Comparison of ENCODE assay signal across 15 cellular contexts in the genomic region with DNA sequence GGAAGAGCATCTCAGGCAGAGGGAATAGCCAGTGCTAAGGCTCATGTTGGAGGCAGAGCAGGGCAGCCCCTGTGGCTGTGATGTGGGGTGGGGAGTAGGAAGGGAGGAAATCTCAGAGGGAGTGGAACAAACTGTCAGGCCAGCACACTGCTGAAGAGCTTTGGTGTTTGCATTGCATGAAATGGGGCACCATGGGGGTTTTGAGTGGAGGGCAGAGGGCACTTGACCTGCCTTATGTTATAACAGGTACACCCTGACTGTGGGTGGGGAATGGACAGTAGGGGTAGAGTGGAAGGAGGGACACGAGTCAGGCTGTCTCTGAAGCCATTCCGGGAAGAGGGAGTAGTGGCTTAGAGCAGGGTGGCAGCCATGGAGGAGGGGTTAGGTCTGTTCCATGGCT. TPM values are rescaled to one million over a fixed set of nuclear protein-coding genes. Genes with fewer than 3 reads are reported as not detected.
A peak's percentile ranks its signal among the peaks of the same experiment; 100 is the strongest.
DNase-seq lines count a peak whose midpoint lies in the region; ATAC-seq and TF ChIP-seq lines count a peak whose summit lies in the region.
"Had no signal": no experiment of that assay in that cellular context is flagged by ENCODE, and none has a peak within 500 bp of the region (broad histone marks: within the 10 kb centered on the region; RNA-seq: fewer than 3 reads in every experiment).

No MANE protein-coding gene starts in this region.

- H3K27ac ChIP-seq in HEK293 (ENCODE audit: extremely low read depth, low read depth, low read length) = no peak overlapping the region
- no peak overlapping the region for H3K27ac ChIP-seq in lower lobe of right lung
- no peak overlapping the region for H3K27ac ChIP-seq in sigmoid colon
- H3K27ac ChIP-seq in caudate nucleus (ENCODE audit: low read depth, low read length) = no peak overlapping the region
- H3K27ac ChIP-seq: BLaER1 had no signal

- POLR2A ChIA-PET in HEK293 (lab: Yijun Ruan, JAX) = no interaction called here

- H3K27me3 ChIP-seq in lower lobe of right lung (ENCODE audit: low read depth) (no peaks in the 10 kb centered on the region), sigmoid colon (no peaks in the 10 kb centered on the region)
- H3K27me3 ChIP-seq: BLaER1 had no signal

- no peaks in the 10 kb centered on the region for H3K4me1 ChIP-seq in HEK293 (ENCODE audit: control insufficient read depth, insufficient read depth, low read length)
- H3K4me1 ChIP-seq in lower lobe of right lung = peaks cover 15% of the 10 kb centered on the region
- H3K4me1 ChIP-seq in sigmoid colon = peaks cover 0 to 11% (median 0%) of the 10 kb centered on the region in 4 donors

- intact Hi-C loops in lower lobe of right lung (cut with DNase I) = no loop called here
- intact Hi-C loops in sigmoid colon (cut with DNase I) = no loop called here

- no peak for DNase-seq in lower lobe of right lung
- peak; percentile 30 for DNase-seq in sigmoid colon
- DNase-seq in NCI-H524 treated with DMSO at 0.1 percent for 48 hours (lab: John Stamatoyannopoulos, UW) = no peak
- DNase-seq in caudate nucleus (lab: John Stamatoyannopoulos, UW) = no peak
- DNase-seq: 8988T; Calu3; CD8-positive, alpha-beta T cell; DMS79 treated with DMSO at 0.1 percent for 48 hours; GF-D8 had no signal

- H3K4me3 ChIP-seq in HEK293 (ENCODE audit: low read depth, low read length) = no peak overlapping the region
- H3K4me3 ChIP-seq in lower lobe of right lung = no peak overlapping the region
- no peak overlapping the region for H3K4me3 ChIP-seq in sigmoid colon
- H3K4me3 ChIP-seq: BLaER1, GM23338 had no signal

- CTCF ChIA-PET in HEK293 (lab: Yijun Ruan, JAX) = interaction anchor here (0.6 to 1.5 kb wide), 2 partner anchors 9 to 202 kb away, joined by 3 to 4 read pairs; no protein-coding TSS in a partner anchor

- no peaks in the 10 kb centered on the region for H3K36me3 ChIP-seq in HEK293 (ENCODE audit: control insufficient read depth in 2 of 2, insufficient read depth in 1 of 2, low read length in 2 of 2)
- no peaks in the 10 kb centered on the region for H3K36me3 ChIP-seq in lower lobe of right lung
- H3K36me3 ChIP-seq in sigmoid colon = no peaks in the 10 kb centered on the region
- H3K36me3 ChIP-seq: BLaER1 had no signal

- H3K9me3 ChIP-seq in HEK293 (ENCODE audit: control insufficient read depth, insufficient read depth, low read depth, low read length) (no peaks in the 10 kb centered on the region), lower lobe of right lung (no peaks in the 10 kb centered on the region), sigmoid colon (no peaks in the 10 kb centered on the region)
- H3K9me3 ChIP-seq: BLaER1 had no signal

- WGBS in sigmoid colon, 2 donors = 81 to 82% methylated on average over 2 of the region's 2 CpGs

- no peak for TF ChIP-seq CTCF in HEK293 (tag by site-specific recombination; IDR thresholded peaks at IDR 0.05)
- TF ChIP-seq CTCF in lower lobe of right lung (IDR thresholded peaks at IDR 0.05) = no peak
- no peak for TF ChIP-seq CTCF in sigmoid colon (IDR thresholded peaks at IDR 0.05)

- no peak for TF ChIP-seq POLR2A in sigmoid colon (IDR thresholded peaks at IDR 0.05)
- no peak for TF ChIP-seq POLR2A in GM18505 (IDR thresholded peaks at IDR 0.05; ENCODE audit: borderline replicate concordance, extremely low read depth, insufficient read depth, insufficient read length)

- TF ChIP-seq EP300 in sigmoid colon (IDR thresholded peaks at IDR 0.05) = no peak

- ATAC-seq in lower lobe of right lung (peak; percentile 64 to 82), HG03442 (IDR thresholded peaks at IDR 0.05; ENCODE audit: unreplicated experiment) (no peak), GM18505 (IDR thresholded peaks at IDR 0.05; ENCODE audit: unreplicated experiment) (no peak)
- ATAC-seq: CD8-positive, alpha-beta T cell; GM23338; HCT116 had no signal

TF ChIP-seq in HEK293, 187 proteins besides CTCF, POLR2A, EP300 and RAD21:
- TF ChIP-seq ZNF341 (tag by site-specific recombination; IDR thresholded peaks at IDR 0.05; ENCODE audit: low read depth) = peak; percentile 49; the same call in 1 of the 2 replicates
- no peak for TF ChIP-seq SALL2 (tag by site-specific recombination; IDR thresholded peaks at IDR 0.05; ENCODE audit: borderline replicate concordance)

RNA-seq across cellular contexts. Expression of gene PRDM11, which starts 24.0 kb away (rescaled TPM):
- 15.1 TPM for total RNA-seq in lower lobe of right lung
- total RNA-seq in sigmoid colon = 10 to 100 TPM; 12.7 to 23.2 (median 20.7) TPM
- polyA plus RNA-seq in sigmoid colon = 1 to 10 TPM in 2 of 3 donors, under 1 TPM in 1; 0.92 to 4.3 (median 1.8) TPM

Comparison
In these comparisons a context has a peak if more than half of its experiments do, and no peak if none do; other contexts are left out.
1. ATAC-seq: peak in lower lobe of right lung (2 of 2); none in HG03442 (single experiment) and GM18505 (single experiment).